In the genomic region with DNA sequence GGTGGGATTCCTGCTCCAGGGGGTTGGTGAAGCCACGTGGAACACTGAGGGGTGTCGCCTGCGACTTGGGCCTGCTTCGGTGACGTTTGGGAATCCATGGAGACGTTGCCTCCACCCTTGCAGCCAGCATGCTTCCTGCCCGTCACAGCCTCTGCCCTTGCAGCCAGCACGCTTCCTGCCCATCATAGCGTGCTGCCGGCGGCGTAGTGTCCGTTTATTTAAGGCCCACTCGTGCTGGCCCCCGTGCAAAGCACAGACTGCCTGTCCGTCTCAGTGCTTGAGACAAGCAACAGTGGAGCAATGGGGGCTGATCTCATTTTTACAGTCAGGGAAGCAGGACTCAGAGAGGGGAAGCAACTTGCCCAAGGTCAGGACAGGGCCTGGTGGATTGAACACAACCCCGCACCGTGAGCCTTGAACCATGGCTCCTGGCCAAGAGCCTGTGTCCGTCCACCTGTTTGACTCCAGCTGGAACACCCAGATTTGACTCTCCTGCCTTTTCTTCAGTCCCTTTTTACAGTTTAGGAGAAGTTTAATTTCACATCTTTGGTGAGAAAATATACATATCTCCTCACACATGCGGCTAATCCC, we compare ENCODE assay signal across 19 cellular contexts.
"Had no signal": no experiment of that assay in that cellular context is flagged by ENCODE, and none has a peak within 500 bp of the region (broad histone marks: within the 10 kb centered on the region; RNA-seq: fewer than 3 reads in every experiment).

No MANE protein-coding gene starts in this region.

- FAIRE-seq: kidney, pancreas, urothelium cell line had no signal

- H3K36me3 ChIP-seq: colonic mucosa, pancreas had no signal

- H3K4me1 ChIP-seq: colonic mucosa, pancreas had no signal

- H2AFZ ChIP-seq: hepatocyte had no signal

- H3K27ac ChIP-seq: colonic mucosa, dorsolateral prefrontal cortex, hepatocyte, pancreas had no signal

- H3K9me3 ChIP-seq: colonic mucosa, pancreas had no signal

- H3K79me2 ChIP-seq: hepatocyte had no signal

- ATAC-seq: left cardiac atrium; left ventricle myocardium superior; naive thymus-derived CD8-positive, alpha-beta T cell; pancreas; right cardiac atrium; stimulated activated effector memory CD8-positive, alpha-beta T cell treated with anti-CD3 and anti-CD28 coated beads, Interleukin-12 subunit alpha, Interleukin-12 subunit beta, amount 100 ng/mL, for 72 hours; stimulated activated naive CD8-positive, alpha-beta T cell treated with anti-CD3 and anti-CD28 coated beads, Interleukin-15, Interleukin-2, amounts not matched to agents 100 U/mL and 50 U/mL, for 24 hours had no signal

- H3K27me3 ChIP-seq: colonic mucosa, hepatocyte had no signal

- DNase-seq: colonic mucosa; effector CD8-positive, alpha-beta T cell; foreskin melanocyte; kidney; left cardiac atrium; left ventricle myocardium superior; mammary epithelial cell; naive thymus-derived CD8-positive, alpha-beta T cell; right cardiac atrium; stimulated activated CD4-positive, alpha-beta T cell treated with anti-CD3 and anti-CD28 coated beads, Interleukin-4, amount 100 ng/mL, for 1 hour; stimulated activated CD8-positive, alpha-beta memory T cell treated with anti-CD3 and anti-CD28 coated beads, Interleukin-4, amount 100 ng/mL, for 48 hours; stimulated activated naive CD8-positive, alpha-beta T cell treated with anti-CD3 and anti-CD28 coated beads, Interleukin-15, Interleukin-2, amounts not matched to agents 100 U/mL and 50 U/mL, for 24 hours; trophoblast cell had no signal

- H3K4me2 ChIP-seq: hepatocyte, smooth muscle cell had no signal

- H3K4me3 ChIP-seq: colonic mucosa, dorsolateral prefrontal cortex, hepatocyte, pancreas, smooth muscle cell had no signal
